20 cellular contexts compared by ENCODE assay signal in the genomic region with DNA sequence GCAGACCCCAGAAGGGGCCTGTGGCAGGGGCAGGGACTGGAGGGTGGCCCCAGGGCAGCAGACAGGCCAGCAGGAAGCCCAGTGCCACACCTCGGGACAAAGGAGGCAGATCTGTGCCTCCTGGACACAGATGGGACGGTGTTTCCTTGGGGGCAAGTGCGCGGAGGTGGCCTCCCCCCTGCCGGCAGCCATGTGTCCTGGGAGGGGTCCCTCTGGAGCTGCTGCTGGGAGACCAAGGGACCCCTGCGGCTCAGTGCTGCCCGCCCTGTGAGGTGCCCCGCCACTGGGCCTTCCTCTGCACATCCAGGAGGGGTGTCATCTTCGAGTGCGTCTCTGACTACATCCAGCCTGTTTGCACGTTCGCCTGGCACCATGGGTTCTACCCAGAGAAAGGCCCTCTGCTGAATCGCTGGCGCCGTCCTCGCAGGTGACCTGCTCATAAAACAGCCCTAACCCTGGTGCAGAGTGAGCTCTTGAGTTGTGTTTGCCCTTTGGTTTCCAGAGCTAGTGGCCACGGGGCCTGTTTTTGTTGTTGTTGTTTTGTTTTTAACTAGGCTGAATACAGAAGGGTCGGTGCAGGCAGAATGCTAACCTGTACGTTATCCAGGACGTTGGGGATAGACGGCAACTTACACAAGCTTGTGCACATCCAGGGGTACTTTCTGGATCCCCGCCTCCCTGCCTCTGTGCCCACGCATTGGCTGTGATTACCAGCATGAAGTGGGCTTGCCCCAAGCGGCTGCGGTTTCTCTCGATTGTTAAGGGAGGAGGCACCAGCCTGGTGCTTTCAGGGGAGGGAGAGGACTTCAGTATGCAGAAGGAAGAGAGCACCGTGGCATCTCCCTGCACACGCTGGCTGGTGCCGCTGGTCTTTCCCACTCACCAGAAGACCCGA. TPM values are rescaled to one million over a fixed set of nuclear protein-coding genes. Genes with fewer than 3 reads are reported as not detected.
DNase-seq lines count a peak whose midpoint lies in the region; ATAC-seq, FAIRE-seq and TF ChIP-seq lines count a peak whose summit lies in the region.
"Had no signal": no experiment of that assay in that cellular context is flagged by ENCODE, and none has a peak within 500 bp of the region (broad histone marks: within the 10 kb centered on the region; RNA-seq: fewer than 3 reads in every experiment).

No MANE protein-coding gene starts in this region.

- H3K4me3 Mint-ChIP-seq in activated CD4-positive, alpha-beta memory T cell treated with anti-CD3 and anti-CD28 coated beads for 36 hours: no peak overlapping the region
- no peak overlapping the region for H3K4me3 Mint-ChIP-seq in activated CD4-positive, alpha-beta memory T cell treated with anti-CD3 and anti-CD28 coated beads, Interleukin-2, amount 10 ng/mL, durations not matched to agents 7 days and 5 days
- H3K4me3 Mint-ChIP-seq: activated T-helper 17 cell treated with anti-CD3 and anti-CD28 coated beads, Interleukin-2, amount 50 U/mL, for 72 hours had no signal

- TF ChIP-seq EP300 in H1 (IDR thresholded peaks at IDR 0.05; ENCODE audit: borderline replicate concordance in 1 of 2, low read depth in 2 of 2, low read length in 2 of 2): no peak

- H3K36me3 Mint-ChIP-seq in activated CD4-positive, alpha-beta memory T cell treated with anti-CD3 and anti-CD28 coated beads for 36 hours: no peaks in the 10 kb centered on the region
- H3K36me3 Mint-ChIP-seq in activated CD4-positive, alpha-beta memory T cell treated with anti-CD3 and anti-CD28 coated beads, Interleukin-2, amount 10 ng/mL, durations not matched to agents 7 days and 5 days (ENCODE audit: low read depth): no peaks in the 10 kb centered on the region

- no peaks in the 10 kb centered on the region for H3K9me3 Mint-ChIP-seq in activated CD4-positive, alpha-beta memory T cell treated with anti-CD3 and anti-CD28 coated beads for 36 hours
- no peaks in the 10 kb centered on the region for H3K9me3 Mint-ChIP-seq in activated CD4-positive, alpha-beta memory T cell treated with anti-CD3 and anti-CD28 coated beads, Interleukin-2, amount 10 ng/mL, durations not matched to agents 7 days and 5 days
- H3K9me3 Mint-ChIP-seq: activated T-helper 17 cell treated with anti-CD3 and anti-CD28 coated beads, Interleukin-2, amount 50 U/mL, for 72 hours had no signal

- peaks cover 4 to 24% of the 10 kb centered on the region in 2 experiments; a peak in 3 of 4 replicates for H3K79me2 ChIP-seq in H1 (ENCODE audit: control insufficient read depth in 1 of 2, insufficient read depth in 2 of 2, low read length in 2 of 2)

- WGBS in H1 (ENCODE audit: extremely low coverage in 1 of 2, insufficient coverage in 1 of 2, insufficient read length in 1 of 2, insufficient replicate concordance in 2 of 2, low coverage in 1 of 2, low lambda C conversion rate in 2 of 2, missing lambda C conversion rate in 1 of 2), 2 experiments: 79% methylated on average over 30 of the region's 30 CpGs; no CpG with 5 or more reads in 1 of the 2 experiments

- no peak for ATAC-seq in GM21367 (IDR thresholded peaks at IDR 0.05; ENCODE audit: unreplicated experiment)
- ATAC-seq in GM21619 (IDR thresholded peaks at IDR 0.05; ENCODE audit: unreplicated experiment): no peak
- ATAC-seq: activated T-helper 17 cell treated with anti-CD3 and anti-CD28 coated beads, Interleukin-2, amount 50 U/mL, for 72 hours; left colon; PC-3; SK-N-SH treated with all-trans-retinoic acid at 6 μM for 48 hours had no signal

- H3K27ac Mint-ChIP-seq in activated CD4-positive, alpha-beta memory T cell treated with anti-CD3 and anti-CD28 coated beads for 36 hours: peak overlapping the region; percentile 13
- no peak overlapping the region for H3K27ac Mint-ChIP-seq in activated CD4-positive, alpha-beta memory T cell treated with anti-CD3 and anti-CD28 coated beads, Interleukin-2, amount 10 ng/mL, durations not matched to agents 7 days and 5 days
- H3K27ac Mint-ChIP-seq: activated T-helper 17 cell treated with anti-CD3 and anti-CD28 coated beads, Interleukin-2, amount 50 U/mL, for 72 hours had no signal

- H3K4me2 ChIP-seq in H1 (ENCODE audit: insufficient read depth in 1 of 2, low read depth in 2 of 2, low read length in 2 of 2): peak overlapping the region in 1 of 2 experiments; percentile 1; a peak in 1 of 4 replicates

- H3K27me3 Mint-ChIP-seq in activated CD4-positive, alpha-beta memory T cell treated with anti-CD3 and anti-CD28 coated beads for 36 hours: peaks cover 44% of the 10 kb centered on the region
- peaks cover 40% of the 10 kb centered on the region for H3K27me3 Mint-ChIP-seq in activated CD4-positive, alpha-beta memory T cell treated with anti-CD3 and anti-CD28 coated beads, Interleukin-2, amount 10 ng/mL, durations not matched to agents 7 days and 5 days

- H3K9me3 ChIP-seq in H1 (ENCODE audit: insufficient read depth in 2 of 2, low read depth in 1 of 2, low read length in 1 of 2): no peaks in the 10 kb centered on the region
- H3K9me3 ChIP-seq: stomach, uterus had no signal

- no peak for TF ChIP-seq CTCF in H1 (IDR thresholded peaks at IDR 0.05; ENCODE audit: control extremely low read depth in 1 of 3, insufficient read depth in 1 of 3, low read depth in 1 of 3, low read length in 3 of 3)

- H3K18ac ChIP-seq in H1 (ENCODE audit: extremely low read depth, low read length): no peak overlapping the region

- H3K27ac ChIP-seq in H1 (ENCODE audit: low read depth, low read length): no peak overlapping the region
- H3K27ac ChIP-seq in temporal lobe (ENCODE audit: low read depth, low read length): peak overlapping the region; percentile 9
- H3K27ac ChIP-seq: stomach, uterus had no signal

- CTCF ChIA-PET in activated CD4-positive, alpha-beta memory T cell treated with anti-CD3 and anti-CD28 coated beads for 36 hours (lab: Charles Lee): no interaction called here
- CTCF ChIA-PET in activated CD4-positive, alpha-beta memory T cell treated with anti-CD3 and anti-CD28 coated beads, Interleukin-2, amount 10 ng/mL, durations not matched to agents 7 days and 5 days (lab: Charles Lee): interaction anchor here (1.1 to 1.3 kb wide), 2 partner anchors 22 to 39 kb away, joined by 3 read pairs; no protein-coding TSS in a partner anchor
- CTCF ChIA-PET in H1 (lab: Charles Lee; ENCODE audit: partially characterized antibody): interaction anchor here (0.6 to 2.0 kb wide), 4 partner anchors 9 to 488 kb away, joined by 3 to 9 read pairs (median 4); no protein-coding TSS in a partner anchor

- H2AK5ac ChIP-seq in H1 (ENCODE audit: low read depth, low read length): no peak overlapping the region; the same call in 1 of the 2 replicates

- intact Hi-C loops in activated CD4-positive, alpha-beta memory T cell treated with anti-CD3 and anti-CD28 coated beads for 36 hours (cut with micrococcal nuclease): no loop called here

- H4K8ac ChIP-seq in H1 (ENCODE audit: extremely low read depth, insufficient read depth, low read length): no peak overlapping the region

- no peak overlapping the region for H3K4me3 ChIP-seq in H1 (ENCODE audit: extremely low read depth in 1 of 4, insufficient read depth in 2 of 4, low read depth in 3 of 4, low read length in 4 of 4)
- H3K4me3 ChIP-seq: stomach, uterus had no signal

- no peak overlapping the region for H2BK120ac ChIP-seq in H1 (replicated peaks; ENCODE audit: low read depth, low read length)

- peaks cover 5% of the 10 kb centered on the region for H3K4me1 Mint-ChIP-seq in activated CD4-positive, alpha-beta memory T cell treated with anti-CD3 and anti-CD28 coated beads for 36 hours (ENCODE audit: low read depth)
- H3K4me1 Mint-ChIP-seq in activated CD4-positive, alpha-beta memory T cell treated with anti-CD3 and anti-CD28 coated beads, Interleukin-2, amount 10 ng/mL, durations not matched to agents 7 days and 5 days: no peaks in the 10 kb centered on the region
- H3K4me1 Mint-ChIP-seq: activated T-helper 17 cell treated with anti-CD3 and anti-CD28 coated beads, Interleukin-2, amount 50 U/mL, for 72 hours had no signal

- DNase-seq in activated CD4-positive, alpha-beta memory T cell treated with anti-CD3 and anti-CD28 coated beads for 36 hours: peak; percentile 16
- no peak for DNase-seq in activated CD4-positive, alpha-beta memory T cell treated with anti-CD3 and anti-CD28 coated beads, Interleukin-2, amount 10 ng/mL, durations not matched to agents 7 days and 5 days
- peak; percentile 66 for DNase-seq in NCI-H2107 (lab: John Stamatoyannopoulos, UW)
- DNase-seq in H1 (ENCODE audit: low read depth in 1 of 2, low spot score in 2 of 2): no peak
- no peak for DNase-seq in activated effector memory CD4-positive, alpha-beta T cell treated with anti-CD3 and anti-CD28 coated beads, Interleukin-2, amount 50 U/mL, for 16 hours
- DNase-seq: activated CD8-positive, alpha-beta memory T cell treated with anti-CD3 and anti-CD28 coated beads for 24 hours; amniotic stem cell; left colon; NCI-H446; PC-3; posterior cingulate gyrus; stomach; uterus had no signal

- no peak for FAIRE-seq in H1 (lab: Jason Lieb, UNC)
- FAIRE-seq: endometrium had no signal

- peaks cover 0 to 28% (median 10%) of the 10 kb centered on the region in 4 experiments; a peak in 6 of 7 replicates for H3K4me1 ChIP-seq in H1 (replicated peaks in 1 of 4; ENCODE audit: control insufficient read depth in 3 of 4, insufficient read depth in 4 of 4, low read length in 3 of 4)

- H2BK12ac ChIP-seq in H1 (ENCODE audit: low read depth, low read length): 0 out of 2 replicates have a peak overlapping the region, but pooled peaks have one; percentile 92

- no peak overlapping the region for H3K56ac ChIP-seq in H1 (replicated peaks; ENCODE audit: insufficient read length, low read depth, low read length)

- no peak overlapping the region for H3K14ac ChIP-seq in H1 (ENCODE audit: insufficient read length)

- no peak overlapping the region for H4K5ac ChIP-seq in H1 (ENCODE audit: insufficient read length, low read depth, low read length)

- H2BK15ac ChIP-seq in H1 (ENCODE audit: low read length): peak overlapping the region; percentile 2; the same call in 1 of the 2 replicates

- TF ChIP-seq RAD21 in H1 (IDR thresholded peaks at IDR 0.05 in 1 of 2, conservative IDR thresholded peaks at IDR 0.05 in 1 of 2; ENCODE audit: low read depth in 2 of 2, low read length in 2 of 2): no peak

- H3K23me2 ChIP-seq in H1 (ENCODE audit: low read depth, low read length): peaks cover 6% of the 10 kb centered on the region; the same call in 1 of the 2 replicates

- no peak for TF ChIP-seq POLR2A in H1 (IDR thresholded peaks at IDR 0.05; ENCODE audit: control extremely low read depth in 1 of 2, low read depth in 2 of 2, low read length in 2 of 2)

- no peak overlapping the region for H3K4ac ChIP-seq in H1 (replicated peaks; ENCODE audit: insufficient read length, low read depth, low read length)

- no peak overlapping the region for H3K9ac ChIP-seq in H1 (replicated peaks in 1 of 4; ENCODE audit: extremely low read depth in 1 of 4, low read depth in 3 of 4, low read length in 3 of 4)

- H4K20me1 ChIP-seq in H1 (replicated peaks in 1 of 2; ENCODE audit: control insufficient read depth in 1 of 2, insufficient read depth in 2 of 2, low read length in 2 of 2): peaks cover 0 to 2% of the 10 kb centered on the region in 2 experiments

- H2BK5ac ChIP-seq in H1 (ENCODE audit: low read depth, low read length): no peak overlapping the region

- peak overlapping the region; percentile 47 for H4K91ac ChIP-seq in H1 (replicated peaks; ENCODE audit: insufficient read length, low read length)

- peaks cover 0 to 16% (median 5%) of the 10 kb centered on the region in 4 experiments; a peak in 4 of 7 replicates for H3K27me3 ChIP-seq in H1 (replicated peaks in 1 of 4; ENCODE audit: control insufficient read depth in 3 of 4, extremely low read depth in 1 of 4, insufficient read depth in 3 of 4, low read length in 3 of 4)

- no peak overlapping the region; the same call in 1 of the 2 replicates for H2BK20ac ChIP-seq in H1 (ENCODE audit: low read length)

- POLR2A ChIA-PET in activated CD4-positive, alpha-beta memory T cell treated with anti-CD3 and anti-CD28 coated beads for 36 hours (lab: Charles Lee): no interaction called here
- POLR2A ChIA-PET in activated CD4-positive, alpha-beta memory T cell treated with anti-CD3 and anti-CD28 coated beads, Interleukin-2, amount 10 ng/mL, durations not matched to agents 7 days and 5 days (lab: Charles Lee): no interaction called here
- POLR2A ChIA-PET in H1 (lab: Charles Lee; ENCODE audit: partially characterized antibody): interaction anchor here (0.6 to 1.8 kb wide), 4 partner anchors 9 to 1090 kb away, joined by 3 to 10 read pairs (median 4); no protein-coding TSS in a partner anchor

- no peak overlapping the region for H2AFZ ChIP-seq in H1 (ENCODE audit: low read length)

- H3K36me3 ChIP-seq in H1 (ENCODE audit: control insufficient read depth in 2 of 4, insufficient read depth in 4 of 4, low read length in 3 of 4): no peaks in the 10 kb centered on the region
- H3K36me3 ChIP-seq: stomach, uterus had no signal

- peaks cover 12% of the 10 kb centered on the region; the same call in 1 of the 2 replicates for H3K79me1 ChIP-seq in H1 (ENCODE audit: low read depth, low read length)

- H3K23ac ChIP-seq in H1 (ENCODE audit: insufficient read length): no peak overlapping the region

RNA-seq across cellular contexts. Expression of a gene that starts 1.3 kb away (rescaled TPM):
- total RNA-seq in activated CD4-positive, alpha-beta memory T cell treated with anti-CD3 and anti-CD28 coated beads for 36 hours: not detected
- not detected for total RNA-seq in activated CD4-positive, alpha-beta memory T cell treated with anti-CD3 and anti-CD28 coated beads, Interleukin-2, amount 10 ng/mL, durations not matched to agents 7 days and 5 days
- total RNA-seq in H1 (2021; fragmentation: NEBNext Ultra II Directional; extraction: Animal tissue kit (Norgen Biotek cat#: 25700)): 82.6 and 88.6 TPM in 2 replicates
- polyA plus RNA-seq in H1 (2011; rRNA removed): 243 and 277 TPM in 2 replicates
- 174 TPM for polyA plus RNA-seq in H1 (2011; cell fraction: cytosol; rRNA removed)
- polyA plus RNA-seq in H1 (2011; cell fraction: nucleus; rRNA removed): 206 TPM
- 41.9 to 107 TPM (median 94.0 TPM) in 4 replicates for polyA plus RNA-seq in H1 (2012, experiment 1 of 2)
- polyA plus RNA-seq in H1 (2012, experiment 2 of 2): 88.7 TPM
- polyA plus RNA-seq in H1 (2013, experiment 1 of 2): 72.4 TPM
- polyA plus RNA-seq in H1 (2013, experiment 2 of 2): 73.2 TPM
- polyA minus RNA-seq in H1 (2011; rRNA and poly(A)+ RNA removed): 40.5 and 42.0 TPM in 2 replicates
- polyA minus RNA-seq in H1 (2011; cell fraction: cytosol; rRNA and poly(A)+ RNA removed): 39.6 TPM
- polyA minus RNA-seq in H1 (2011; cell fraction: nucleus; rRNA and poly(A)+ RNA removed): 33.1 TPM
- total RNA-seq in temporal lobe: 136 TPM
- total RNA-seq: MCF 10A, PC-3 had no signal

RNA-seq across cellular contexts. Expression of a gene that starts 25.1 kb away (rescaled TPM):
- 1 to 10 TPM; 1.1 to 1.7 TPM for total RNA-seq in activated CD4-positive, alpha-beta memory T cell treated with anti-CD3 and anti-CD28 coated beads for 36 hours
- total RNA-seq in activated CD4-positive, alpha-beta memory T cell treated with anti-CD3 and anti-CD28 coated beads, Interleukin-2, amount 10 ng/mL, durations not matched to agents 7 days and 5 days: 1 to 10 TPM; 2.0 to 2.6 TPM
- 25.8 and 27.9 TPM in 2 replicates for total RNA-seq in H1 (2021; fragmentation: NEBNext Ultra II Directional; extraction: Animal tissue kit (Norgen Biotek cat#: 25700))
- 7.4 and 17.5 TPM in 2 replicates for polyA plus RNA-seq in H1 (2011; rRNA removed)
- 15.5 TPM for polyA plus RNA-seq in H1 (2011; cell fraction: cytosol; rRNA removed)
- polyA plus RNA-seq in H1 (2011; cell fraction: nucleus; rRNA removed): 33.5 TPM
- polyA plus RNA-seq in H1 (2012, experiment 1 of 2): 25.2 to 45.3 TPM (median 39.3 TPM) in 4 replicates
- polyA plus RNA-seq in H1 (2012, experiment 2 of 2): 22.6 TPM
- 26.8 TPM for polyA plus RNA-seq in H1 (2013, experiment 1 of 2)
- polyA plus RNA-seq in H1 (2013, experiment 2 of 2): 25.5 TPM
- 6.0 and 11.9 TPM in 2 replicates for polyA minus RNA-seq in H1 (2011; rRNA and poly(A)+ RNA removed)
- 20.6 TPM for polyA minus RNA-seq in H1 (2011; cell fraction: cytosol; rRNA and poly(A)+ RNA removed)
- polyA minus RNA-seq in H1 (2011; cell fraction: nucleus; rRNA and poly(A)+ RNA removed): 13.6 TPM
- total RNA-seq in temporal lobe: 209 TPM

RNA-seq across cellular contexts. Expression of a gene that starts 46.8 kb away (rescaled TPM):
- total RNA-seq in activated CD4-positive, alpha-beta memory T cell treated with anti-CD3 and anti-CD28 coated beads for 36 hours: 100 to 1,000 TPM; 191 to 201 TPM
- 100 to 1,000 TPM; 228 to 232 TPM for total RNA-seq in activated CD4-positive, alpha-beta memory T cell treated with anti-CD3 and anti-CD28 coated beads, Interleukin-2, amount 10 ng/mL, durations not matched to agents 7 days and 5 days
- total RNA-seq in H1 (2021; fragmentation: NEBNext Ultra II Directional; extraction: Animal tissue kit (Norgen Biotek cat#: 25700)): 125 and 138 TPM in 2 replicates
- polyA plus RNA-seq in H1 (2011; rRNA removed): 30.5 and 49.9 TPM in 2 replicates
- 13.6 TPM for polyA plus RNA-seq in H1 (2011; cell fraction: cytosol; rRNA removed)
- polyA plus RNA-seq in H1 (2011; cell fraction: nucleus; rRNA removed): 40.2 TPM
- 38.8 to 127 TPM (median 112 TPM) in 4 replicates for polyA plus RNA-seq in H1 (2012, experiment 1 of 2)
- 66.7 TPM for polyA plus RNA-seq in H1 (2012, experiment 2 of 2)
- 147 TPM for polyA plus RNA-seq in H1 (2013, experiment 1 of 2)
- 151 TPM for polyA plus RNA-seq in H1 (2013, experiment 2 of 2)
- polyA minus RNA-seq in H1 (2011; rRNA and poly(A)+ RNA removed): 2.8 and 4.9 TPM in 2 replicates
- 109 TPM for polyA minus RNA-seq in H1 (2011; cell fraction: cytosol; rRNA and poly(A)+ RNA removed)
- polyA minus RNA-seq in H1 (2011; cell fraction: nucleus; rRNA and poly(A)+ RNA removed): 58.7 TPM
- 24.1 TPM for total RNA-seq in temporal lobe

Comparison
In these comparisons a context has a peak if more than half of its experiments do, and no peak if none do; other contexts are left out.
1. DNase-seq: peak in activated CD4-positive, alpha-beta memory T cell treated with anti-CD3 and anti-CD28 coated beads for 36 hours (single experiment) and NCI-H2107 (single experiment); none in activated CD4-positive, alpha-beta memory T cell treated with anti-CD3 and anti-CD28 coated beads, Interleukin-2, amount 10 ng/mL, durations not matched to agents 7 days and 5 days (single experiment), H1 (0 of 2) and activated effector memory CD4-positive, alpha-beta T cell treated with anti-CD3 and anti-CD28 coated beads, Interleukin-2, amount 50 U/mL, for 16 hours (single experiment).
2. RNA of a gene that starts 1.3 kb away (total RNA-seq): 136 TPM in temporal lobe (single experiment) and 82.6 to 88.6 TPM in H1; not detected in activated CD4-positive, alpha-beta memory T cell treated with anti-CD3 and anti-CD28 coated beads for 36 hours and not detected in activated CD4-positive, alpha-beta memory T cell treated with anti-CD3 and anti-CD28 coated beads, Interleukin-2, amount 10 ng/mL, durations not matched to agents 7 days and 5 days; every median in the first group is over 10 times any median in the second.